In genomic region chr18:49394191-49394590, GRCh38 we compare ENCODE assay signal across 19 cellular contexts.
DNase-seq lines count a peak whose midpoint lies in the region; ATAC-seq, FAIRE-seq and TF ChIP-seq lines count a peak whose summit lies in the region.
"Had no signal": no experiment of that assay in that cellular context is flagged by ENCODE, and none has a peak within 500 bp of the region (broad histone marks: within the 10 kb centered on the region; RNA-seq: fewer than 3 reads in every experiment).

No MANE protein-coding gene starts in this region.

- no peak overlapping the region for H3K4me3 ChIP-seq in K562
- H3K4me3 ChIP-seq: A549; BLaER1 treated with 17β-estradiol and CSF1 and Interleukin-3, amounts not matched to agents 10 nM and 100 nM; GM12878 had no signal

- no peak for ATAC-seq in K562
- ATAC-seq: A549; CD8-positive, alpha-beta T cell; GM12878 had no signal

- POLR2A ChIA-PET in K562 (lab: Yijun Ruan, JAX) = no interaction called here

- no peaks in the 10 kb centered on the region for H3K27me3 ChIP-seq in K562 (ENCODE audit: control insufficient read depth in 2 of 2, insufficient read depth in 2 of 2, low read length in 2 of 2)
- H3K27me3 ChIP-seq: BLaER1 treated with 17β-estradiol and CSF1 and Interleukin-3, amounts not matched to agents 10 nM and 100 nM had no signal

- no peaks in the 10 kb centered on the region for H3K79me2 ChIP-seq in K562 (ENCODE audit: control insufficient read depth, insufficient read depth, low read length)

- CTCF ChIA-PET in K562 (lab: Yijun Ruan, JAX; ENCODE audit: low intra/inter-chr PET ratio) = no interaction called here

- 57% methylated on average over 2 of the region's 2 CpGs for WGBS in K562 (ENCODE audit: insufficient coverage, low coverage, missing lambda C conversion rate)

- no peaks in the 10 kb centered on the region for H3K9me3 ChIP-seq in K562 (replicated peaks; ENCODE audit: control insufficient read depth, insufficient read depth, low read depth, low read length)
- H3K9me3 ChIP-seq: Caco-2 had no signal

- no peak for DNase-seq in K562 (ENCODE audit: extremely low read depth in 1 of 4, low spot score in 3 of 4)
- DNase-seq in cerebellum (ENCODE audit: low spot score) = no peak
- no peak for DNase-seq in urothelium cell line (ENCODE audit: low spot score)
- DNase-seq: AML-193; Caco-2; Calu3; CD4-positive, alpha-beta T cell; CD8-positive, alpha-beta T cell; DMS79 treated with DMSO at 0.1 percent for 48 hours; GDM1 had no signal

- in situ Hi-C loops in K562 (cut with MboI) = no loop called here

- BruUV-seq in K562 (replicated peaks; lab: Mats Ljungman, UMichigan) = no TSS peak

- H3K4me1 ChIP-seq in K562 (replicated peaks in 1 of 2; ENCODE audit: control insufficient read depth in 2 of 2, insufficient read depth in 2 of 2, low read length in 2 of 2) = no peaks in the 10 kb centered on the region
- H3K4me1 ChIP-seq: A549, Caco-2 had no signal

- H4K20me1 ChIP-seq in K562 (replicated peaks; ENCODE audit: control insufficient read depth, insufficient read depth, low read length) = no peaks in the 10 kb centered on the region

- TF ChIP-seq CTCF in K562 (IDR thresholded peaks at IDR 0.05 in 2 of 3, conservative IDR thresholded peaks at IDR 0.05 in 1 of 3; ENCODE audit: insufficient read depth in 2 of 3, low read depth in 1 of 3, low read length in 3 of 3) = no peak

- no peak overlapping the region for H3K27ac ChIP-seq in K562 (ENCODE audit: extremely low read depth, low read depth, low read length)
- H3K27ac ChIP-seq: 22Rv1; A549; BLaER1 treated with 17β-estradiol and CSF1 and Interleukin-3, amounts not matched to agents 10 nM and 100 nM; C4-2B had no signal

- no peak for TF ChIP-seq RAD21 in K562 (CRISPR knock-in tag; conservative IDR thresholded peaks at IDR 0.05 in 1 of 2, IDR thresholded peaks at IDR 0.05 in 1 of 2)

- TF ChIP-seq POLR2A in K562 (conservative IDR thresholded peaks at IDR 0.05) = no peak

- FAIRE-seq in G401.6 (lab: Jason Lieb, UNC) = peak; percentile 3
- no peak for FAIRE-seq in K562 (lab: Jason Lieb, UNC)
- FAIRE-seq in islet of Langerhans (lab: Jason Lieb, UNC) = peak; percentile 41
- no peak for FAIRE-seq in urothelium cell line (lab: Jason Lieb, UNC)
- FAIRE-seq: A549, GM12878, GM12892, GM18507 had no signal

- H3K9ac ChIP-seq in K562 (ENCODE audit: insufficient read depth in 1 of 2, low read depth in 2 of 2, low read length in 2 of 2) = no peak overlapping the region
- H3K9ac ChIP-seq: BLaER1 treated with 17β-estradiol and CSF1 and Interleukin-3, amounts not matched to agents 10 nM and 100 nM had no signal

- no peak for TF ChIP-seq EP300 in K562 (IDR thresholded peaks at IDR 0.05; ENCODE audit: low read length)

- H3K4me2 ChIP-seq in K562 (ENCODE audit: insufficient read depth, low read length) = no peak overlapping the region
- H3K4me2 ChIP-seq: A549; BLaER1 treated with 17β-estradiol and CSF1 and Interleukin-3, amounts not matched to agents 10 nM and 100 nM had no signal

- H3K9me1 ChIP-seq in K562 (ENCODE audit: control insufficient read depth, insufficient read depth, low read length) = no peaks in the 10 kb centered on the region

- no peak overlapping the region for H2AFZ ChIP-seq in K562 (ENCODE audit: low read depth, low read length)

- H3K36me3 ChIP-seq in K562 (ENCODE audit: control insufficient read depth, insufficient read depth, low read length) = no peaks in the 10 kb centered on the region

- intact Hi-C loops in K562 (cut with micrococcal nuclease) = no loop called here

TF ChIP-seq in K562, 482 proteins besides CTCF, POLR2A, EP300 and RAD21:
- TF ChIP-seq RBM25 (IDR thresholded peaks at IDR 0.05; ENCODE audit: low read depth, low read length, severe bottlenecking) = peak; percentile 55
- no peak for TF ChIP-seq ZNF311 (CRISPR knock-in tag; IDR thresholded peaks at IDR 0.05)
- TF ChIP-seq TAF7 (tag; IDR thresholded peaks at IDR 0.05) = no peak
